Comparison of ENCODE assay signal across 1 cellular context in genomic region chr9:35605336-35606137, GRCh38.
TF ChIP-seq lines count a peak whose summit lies in the region.

No MANE protein-coding gene starts in this region.

TF ChIP-seq in endothelial cell of umbilical vein, 7 proteins besides CTCF, POLR2A, EP300 and RAD21:
- TF ChIP-seq MYC (IDR thresholded peaks at IDR 0.05; ENCODE audit: low read depth, low read length) (no peak), JUN (IDR thresholded peaks at IDR 0.05; ENCODE audit: borderline replicate concordance, insufficient read depth, insufficient read length, low read depth) (no peak), EZH2 (IDR thresholded peaks at IDR 0.05; ENCODE audit: borderline replicate concordance, low read depth, low read length, severe bottlenecking) (no peak), GATA2 (IDR thresholded peaks at IDR 0.05; ENCODE audit: insufficient read depth, insufficient read length, low read depth, low read length) (no peak), FOS (IDR thresholded peaks at IDR 0.05; ENCODE audit: borderline replicate concordance, insufficient read depth, low read length) (no peak), POLR2AphosphoS5 (IDR thresholded peaks at IDR 0.05; ENCODE audit: insufficient read depth, low read depth, low read length) (no peak)
- TF ChIP-seq, protein P1, sequence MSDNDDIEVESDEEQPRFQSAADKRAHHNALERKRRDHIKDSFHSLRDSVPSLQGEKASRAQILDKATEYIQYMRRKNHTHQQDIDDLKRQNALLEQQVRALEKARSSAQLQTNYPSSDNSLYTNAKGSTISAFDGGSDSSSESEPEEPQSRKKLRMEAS (IDR thresholded peaks at IDR 0.05; ENCODE audit: insufficient read depth, insufficient read length) = no peak
